In the genomic region with DNA sequence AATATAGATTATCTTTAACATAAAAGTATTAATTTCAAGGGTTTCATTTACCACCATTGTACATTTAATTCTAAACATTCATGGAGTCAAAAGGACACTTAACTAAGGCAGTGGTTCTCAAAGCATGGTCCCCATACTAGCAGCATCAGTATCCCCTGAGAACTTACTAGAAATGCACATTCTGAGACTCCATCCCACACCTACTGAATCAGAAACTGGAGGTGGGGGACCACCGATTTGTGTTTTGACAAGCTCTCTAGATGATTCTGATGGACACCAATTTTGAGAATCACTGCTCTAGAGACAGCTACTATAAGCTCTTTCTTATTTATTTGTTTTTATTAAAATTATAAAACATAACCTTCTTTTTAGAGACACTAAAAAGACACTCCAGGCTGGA, we compare ENCODE assay signal across 8 cellular contexts.
"Had no signal": no experiment of that assay in that cellular context is flagged by ENCODE, and none has a peak within 500 bp of the region (broad histone marks: within the 10 kb centered on the region; RNA-seq: fewer than 3 reads in every experiment).

No MANE protein-coding gene starts in this region.

- H3K4me1 Mint-ChIP-seq: GM23338, H9 had no signal

- H3K4me3 Mint-ChIP-seq: GM23338, H9, HFFc6 had no signal

- ATAC-seq: GM23338, HCT116 had no signal

- H3K27ac Mint-ChIP-seq: GM23338, H9, HFFc6 had no signal

- DNase-seq: GM23248, GOT3, H7, H9, HCEC 1CT, HFFc6 had no signal

- H3K9me3 Mint-ChIP-seq: GM23338, H9, HFFc6 had no signal
